8 cellular contexts compared by ENCODE assay signal in genomic region chr9:112173489-112174222, GRCh38. TPM values are rescaled to one million over a fixed set of nuclear protein-coding genes. Genes with fewer than 3 reads are reported as not detected.
DNase-seq lines count a peak whose midpoint lies in the region; ATAC-seq and TF ChIP-seq lines count a peak whose summit lies in the region.

No MANE protein-coding gene starts in this region.

- peaks cover 1% of the 10 kb centered on the region for H3K9me3 Mint-ChIP-seq in activated naive CD4-positive, alpha-beta T cell treated with anti-CD3 and anti-CD28 coated beads, Interleukin-2, amount 10 ng/mL, durations not matched to agents 7 days and 5 days
- H3K9me3 Mint-ChIP-seq in activated T-helper 1 cell treated with anti-CD3 and anti-CD28 coated beads, Interleukin-12 subunit alpha, Interleukin-12 subunit beta, Interleukin-2, Interleukin-4 antibody, amounts not matched to agents 30 ng/mL and 10 ng/mL and 1 ng/mL, durations not matched to agents 14 hours and 24 hours and 36 hours: no peaks in the 10 kb centered on the region
- H3K9me3 Mint-ChIP-seq in type B pancreatic cell: peaks cover 11% of the 10 kb centered on the region

- TF ChIP-seq CTCF in lower lobe of right lung (IDR thresholded peaks at IDR 0.05): no peak
- TF ChIP-seq CTCF in type B pancreatic cell (conservative IDR thresholded peaks at IDR 0.05): no peak
- no peak for TF ChIP-seq CTCF in brain microvascular endothelial cell (IDR thresholded peaks at IDR 0.05; ENCODE audit: low read depth, low read length, missing control alignments)

- H3K27ac Mint-ChIP-seq in activated naive CD4-positive, alpha-beta T cell treated with anti-CD3 and anti-CD28 coated beads, Interleukin-2, amount 10 ng/mL, durations not matched to agents 7 days and 5 days: peak overlapping the region; percentile 93
- H3K27ac Mint-ChIP-seq in activated T-helper 1 cell treated with anti-CD3 and anti-CD28 coated beads, Interleukin-12 subunit alpha, Interleukin-12 subunit beta, Interleukin-2, Interleukin-4 antibody, amounts not matched to agents 30 ng/mL and 10 ng/mL and 1 ng/mL, durations not matched to agents 14 hours and 24 hours and 36 hours: peak overlapping the region; percentile 93
- H3K27ac Mint-ChIP-seq in type B pancreatic cell: peak overlapping the region; percentile 96

- peaks cover 21% of the 10 kb centered on the region for H3K4me1 ChIP-seq in lower lobe of right lung

- H3K9me3 ChIP-seq in lower lobe of right lung: no peaks in the 10 kb centered on the region

- peaks cover 26% of the 10 kb centered on the region for H3K27me3 Mint-ChIP-seq in activated naive CD4-positive, alpha-beta T cell treated with anti-CD3 and anti-CD28 coated beads, Interleukin-2, amount 10 ng/mL, durations not matched to agents 7 days and 5 days
- H3K27me3 Mint-ChIP-seq in activated T-helper 1 cell treated with anti-CD3 and anti-CD28 coated beads, Interleukin-12 subunit alpha, Interleukin-12 subunit beta, Interleukin-2, Interleukin-4 antibody, amounts not matched to agents 30 ng/mL and 10 ng/mL and 1 ng/mL, durations not matched to agents 14 hours and 24 hours and 36 hours (ENCODE audit: insufficient read depth): peaks cover 3% of the 10 kb centered on the region
- peaks cover 19% of the 10 kb centered on the region for H3K27me3 Mint-ChIP-seq in type B pancreatic cell

- peak overlapping the region; percentile 86 for H3K4me3 Mint-ChIP-seq in activated naive CD4-positive, alpha-beta T cell treated with anti-CD3 and anti-CD28 coated beads, Interleukin-2, amount 10 ng/mL, durations not matched to agents 7 days and 5 days
- H3K4me3 Mint-ChIP-seq in activated T-helper 1 cell treated with anti-CD3 and anti-CD28 coated beads, Interleukin-12 subunit alpha, Interleukin-12 subunit beta, Interleukin-2, Interleukin-4 antibody, amounts not matched to agents 30 ng/mL and 10 ng/mL and 1 ng/mL, durations not matched to agents 14 hours and 24 hours and 36 hours: peak overlapping the region; percentile 88
- peak overlapping the region; percentile 88 for H3K4me3 Mint-ChIP-seq in type B pancreatic cell

- no peak for DNase-seq in activated naive CD4-positive, alpha-beta T cell treated with anti-CD3 and anti-CD28 coated beads, Interleukin-2, amount 10 ng/mL, durations not matched to agents 7 days and 5 days
- DNase-seq in activated naive CD4-positive, alpha-beta T cell treated with anti-CD3 and anti-CD28 coated beads, Interleukin-2, amount 50 U/mL, for 16 hours: no peak
- DNase-seq in activated T-helper 1 cell treated with anti-CD3 and anti-CD28 coated beads, Interleukin-12 subunit alpha, Interleukin-12 subunit beta, Interleukin-2, Interleukin-4 antibody, amounts not matched to agents 30 ng/mL and 10 ng/mL and 1 ng/mL, durations not matched to agents 14 hours and 24 hours and 36 hours (ENCODE audit: low spot score): no peak
- DNase-seq in lower lobe of right lung (no peak), type B pancreatic cell (ENCODE audit: extremely low spot score, unreplicated experiment) (no peak), brain microvascular endothelial cell (no peak), NCI-H1694 treated with DMSO at 0.1 percent for 48 hours (lab: John Stamatoyannopoulos, UW) (no peak), NCI-H774 (lab: John Stamatoyannopoulos, UW) (no peak)

- intact Hi-C loops in activated T-helper 1 cell treated with anti-CD3 and anti-CD28 coated beads, Interleukin-12 subunit alpha, Interleukin-12 subunit beta, Interleukin-2, Interleukin-4 antibody, amounts not matched to agents 30 ng/mL and 10 ng/mL and 1 ng/mL, durations not matched to agents 14 hours and 24 hours and 36 hours (cut with micrococcal nuclease): loop anchor here (1.0 to 10.0 kb wide), 7 partner anchors 161 to 691 kb away; partner anchors contain the start of genes DNAJC25, ECPAS, GNG10 and SNX30
- intact Hi-C loops in lower lobe of right lung (cut with DNase I): no loop called here

- in situ Hi-C loops in brain microvascular endothelial cell (cut with HindIII; ENCODE audit: low pct_ligation_motif_present, low sequenced_read_pairs): no loop called here

- H3K4me3 ChIP-seq in lower lobe of right lung: peak overlapping the region; percentile 69
- H3K4me3 ChIP-seq in brain microvascular endothelial cell (ENCODE audit: low read depth, low read length): no peak overlapping the region

- H3K27ac ChIP-seq in lower lobe of right lung (peak overlapping the region; percentile 76), brain microvascular endothelial cell (no peak overlapping the region)

- H3K4me1 Mint-ChIP-seq in activated naive CD4-positive, alpha-beta T cell treated with anti-CD3 and anti-CD28 coated beads, Interleukin-2, amount 10 ng/mL, durations not matched to agents 7 days and 5 days: peaks cover 85% of the 10 kb centered on the region
- H3K4me1 Mint-ChIP-seq in activated T-helper 1 cell treated with anti-CD3 and anti-CD28 coated beads, Interleukin-12 subunit alpha, Interleukin-12 subunit beta, Interleukin-2, Interleukin-4 antibody, amounts not matched to agents 30 ng/mL and 10 ng/mL and 1 ng/mL, durations not matched to agents 14 hours and 24 hours and 36 hours (ENCODE audit: low read depth): peaks cover 79% of the 10 kb centered on the region
- H3K4me1 Mint-ChIP-seq in type B pancreatic cell (ENCODE audit: unreplicated experiment): peaks cover 36% of the 10 kb centered on the region

- no peak for ATAC-seq in lower lobe of right lung

- H3K27me3 ChIP-seq in lower lobe of right lung (ENCODE audit: low read depth) (no peaks in the 10 kb centered on the region), brain microvascular endothelial cell (replicated peaks) (no peaks in the 10 kb centered on the region)

- peaks cover 31% of the 10 kb centered on the region for H3K36me3 Mint-ChIP-seq in activated naive CD4-positive, alpha-beta T cell treated with anti-CD3 and anti-CD28 coated beads, Interleukin-2, amount 10 ng/mL, durations not matched to agents 7 days and 5 days
- peaks cover 27% of the 10 kb centered on the region for H3K36me3 Mint-ChIP-seq in activated T-helper 1 cell treated with anti-CD3 and anti-CD28 coated beads, Interleukin-12 subunit alpha, Interleukin-12 subunit beta, Interleukin-2, Interleukin-4 antibody, amounts not matched to agents 30 ng/mL and 10 ng/mL and 1 ng/mL, durations not matched to agents 14 hours and 24 hours and 36 hours (ENCODE audit: low read depth)
- H3K36me3 Mint-ChIP-seq in type B pancreatic cell: peaks cover 20% of the 10 kb centered on the region

- H3K36me3 ChIP-seq in lower lobe of right lung (no peaks in the 10 kb centered on the region), brain microvascular endothelial cell (replicated peaks) (no peaks in the 10 kb centered on the region)

- CTCF ChIA-PET in activated naive CD4-positive, alpha-beta T cell treated with anti-CD3 and anti-CD28 coated beads, Interleukin-2, amount 10 ng/mL, durations not matched to agents 7 days and 5 days (lab: Charles Lee): no interaction called here

RNA-seq across cellular contexts. Expression of gene SUSD1, which starts 1.4 kb away (rescaled TPM):
- total RNA-seq in activated T-helper 1 cell treated with anti-CD3 and anti-CD28 coated beads, Interleukin-12 subunit alpha, Interleukin-12 subunit beta, Interleukin-2, Interleukin-4 antibody, amounts not matched to agents 30 ng/mL and 10 ng/mL and 1 ng/mL, durations not matched to agents 14 hours and 24 hours and 36 hours: 3.7 and 4.5 TPM in 2 replicates
- total RNA-seq in lower lobe of right lung: 49.4 TPM
- 16.3 and 21.8 TPM in 2 replicates for total RNA-seq in type B pancreatic cell (ENCODE audit: low replicate concordance)
